ENCODE assay signal across 14 cellular contexts in the genomic region with DNA sequence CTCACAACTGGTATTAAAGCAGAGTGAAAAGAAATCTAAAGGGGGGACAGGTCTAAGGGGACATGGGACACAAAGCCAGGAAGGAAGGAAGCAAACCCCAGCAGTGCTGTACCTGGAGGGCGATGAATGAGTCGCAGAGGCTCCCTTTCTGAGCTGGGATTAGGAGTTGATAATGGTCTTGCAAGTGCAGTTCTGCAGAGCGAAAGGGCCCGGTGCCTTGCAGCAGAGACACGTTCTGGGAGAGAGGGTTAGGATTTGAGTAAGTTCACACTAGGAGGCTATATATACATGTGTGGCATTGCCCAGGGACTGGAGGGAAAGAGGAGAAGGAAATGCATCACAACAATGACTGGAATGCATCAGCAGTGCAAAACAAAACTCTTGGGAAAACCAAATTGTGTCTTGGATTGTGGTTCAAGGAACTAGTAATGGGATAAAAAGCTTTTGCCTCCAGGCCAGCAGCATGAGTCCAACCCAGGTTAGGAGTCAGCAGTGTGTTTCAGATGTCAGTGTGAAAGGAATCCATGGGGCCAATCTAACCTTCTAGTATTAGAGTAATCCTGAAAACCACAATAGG. TPM values are rescaled to one million over a fixed set of nuclear protein-coding genes. Genes with fewer than 3 reads are reported as not detected.
DNase-seq lines count a peak whose midpoint lies in the region; ATAC-seq and TF ChIP-seq lines count a peak whose summit lies in the region.
"Had no signal": no experiment of that assay in that cellular context is flagged by ENCODE, and none has a peak within 500 bp of the region (broad histone marks: within the 10 kb centered on the region; RNA-seq: fewer than 3 reads in every experiment).

No MANE protein-coding gene starts in this region.

- H3K27ac ChIP-seq in right cardiac atrium (ENCODE audit: low read length), result peak overlapping the region; percentile 41
- no peak overlapping the region for H3K27ac ChIP-seq in suprapubic skin

- no peaks in the 10 kb centered on the region for H3K4me1 ChIP-seq in right cardiac atrium (ENCODE audit: control insufficient read depth, insufficient read depth, low read length)
- H3K4me1 ChIP-seq in suprapubic skin, result peaks cover 3% of the 10 kb centered on the region
- peaks cover 9% of the 10 kb centered on the region for H3K4me1 ChIP-seq in BE2C

- no peaks in the 10 kb centered on the region for H3K27me3 ChIP-seq in right cardiac atrium (ENCODE audit: control insufficient read depth, insufficient read depth)
- no peaks in the 10 kb centered on the region for H3K27me3 ChIP-seq in suprapubic skin
- no peaks in the 10 kb centered on the region for H3K27me3 ChIP-seq in BE2C
- H3K27me3 ChIP-seq: heart left ventricle had no signal

- DNase-seq in right cardiac atrium (no peak), cardiac septum (ENCODE audit: low spot score) (no peak), amniotic stem cell (lab: John Stamatoyannopoulos, UW) (peak; percentile 34), fibroblast of the aortic adventitia (ENCODE audit: low read depth) (peak; percentile 79), suprapubic skin (ENCODE audit: low spot score in 2 of 2) (no peak), BE2C (no peak), NCI-H446 (lab: John Stamatoyannopoulos, UW) (no peak)
- DNase-seq: activated CD8-positive, alpha-beta memory T cell treated with anti-CD3 and anti-CD28 coated beads for 24 hours; activated naive CD4-positive, alpha-beta T cell treated with anti-CD3 and anti-CD28 coated beads, Interleukin-2, amount 10 ng/mL, durations not matched to agents 7 days and 5 days; heart left ventricle; MV-4-11; stimulated activated CD4-positive, alpha-beta T cell treated with anti-CD3 and anti-CD28 coated beads, Interleukin-15, amount 100 ng/mL, for 24 hours had no signal

- 59% methylated on average over 5 of the region's 5 CpGs for WGBS in right cardiac atrium
- 71% methylated on average over 5 of the region's 5 CpGs for WGBS in suprapubic skin

- TF ChIP-seq CTCF in fibroblast of the aortic adventitia (IDR thresholded peaks at IDR 0.05; ENCODE audit: insufficient read depth, low read length) (no peak), suprapubic skin (IDR thresholded peaks at IDR 0.05) (no peak), BE2C (IDR thresholded peaks at IDR 0.05; ENCODE audit: low read depth, low read length) (no peak)

- TF ChIP-seq POLR2A in suprapubic skin (IDR thresholded peaks at IDR 0.05), result no peak

- ATAC-seq in right cardiac atrium (no peak), HG03025 (IDR thresholded peaks at IDR 0.05; ENCODE audit: low FRiP score, unreplicated experiment) (no peak)
- ATAC-seq: heart left ventricle had no signal

- H3K4me3 ChIP-seq in right cardiac atrium (ENCODE audit: low read length) (peak overlapping the region; percentile 22), fibroblast of the aortic adventitia (ENCODE audit: low read depth, low read length) (no peak overlapping the region), suprapubic skin (peak overlapping the region; percentile 15), BE2C (ENCODE audit: low read depth, low read length) (no peak overlapping the region)

- H3K36me3 ChIP-seq in suprapubic skin, result no peaks in the 10 kb centered on the region
- H3K36me3 ChIP-seq in BE2C, result no peaks in the 10 kb centered on the region
- H3K36me3 ChIP-seq: heart left ventricle had no signal

- intact Hi-C loops in right cardiac atrium (cut with DNase I) (loop anchor here in 1 of 4 donors (10.0 kb wide), 1 partner anchor 60 kb away; no protein-coding TSS in a partner anchor), cardiac septum (cut with DNase I) (no loop called here)

- H3K9me3 ChIP-seq in right cardiac atrium (ENCODE audit: control insufficient read depth, low read length), result no peaks in the 10 kb centered on the region
- no peaks in the 10 kb centered on the region for H3K9me3 ChIP-seq in suprapubic skin
- H3K9me3 ChIP-seq in BE2C, result no peaks in the 10 kb centered on the region
- H3K9me3 ChIP-seq: heart left ventricle had no signal

- no peak for TF ChIP-seq EP300 in suprapubic skin (IDR thresholded peaks at IDR 0.05)

RNA-seq across cellular contexts. Expression of a gene that starts 38.8 kb away (rescaled TPM):
- total RNA-seq in right cardiac atrium (10 to 100 TPM; 45.3 to 66.9 (median 63.4) TPM), cardiac septum (30.9 TPM), fibroblast of the aortic adventitia (ENCODE audit: low replicate concordance) (38.6 and 45.0 TPM in 2 replicates), suprapubic skin (10 to 100 TPM; 18.7 to 71.4 (median 31.3) TPM)
- polyA plus RNA-seq in right cardiac atrium, result 16.8 TPM
- 8.2 TPM for polyA plus RNA-seq in BE2C (2012; ENCODE audit: insufficient read depth, insufficient read length, low read depth)
- total RNA-seq: OCI-LY7 had no signal

Comparison
In these comparisons a context has a peak if more than half of its experiments do, and no peak if none do; other contexts are left out.
1. DNase-seq: peak in amniotic stem cell (single experiment) and fibroblast of the aortic adventitia (single experiment); none in right cardiac atrium (0 of 3), cardiac septum (single experiment), suprapubic skin (0 of 2), BE2C (single experiment) and NCI-H446 (0 of 2).
2. H3K4me3 ChIP-seq: peak in right cardiac atrium (single experiment) and suprapubic skin (single experiment); none in fibroblast of the aortic adventitia (single experiment) and BE2C (single experiment).